ENCODE assay signal across 26 cellular contexts in the genomic region with DNA sequence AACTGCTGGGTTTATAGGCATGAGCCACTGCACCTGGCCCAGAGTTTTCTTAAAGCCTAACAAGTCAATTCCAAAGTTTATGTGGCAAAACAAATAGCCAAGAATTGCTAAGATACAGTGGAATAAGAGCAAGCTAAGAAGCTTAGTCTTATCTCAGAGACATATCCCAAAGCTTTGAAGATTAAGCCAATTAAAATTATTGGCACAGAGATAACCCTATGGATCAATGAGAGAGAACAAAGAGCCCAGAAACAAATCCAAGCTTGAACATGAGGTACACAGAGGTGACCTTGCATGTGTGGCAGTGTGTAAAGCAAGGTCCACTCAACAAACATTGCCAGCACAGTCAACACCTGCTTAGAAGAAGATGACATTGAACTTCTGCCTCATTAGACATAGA. TPM values are rescaled to one million over a fixed set of nuclear protein-coding genes. Genes with fewer than 3 reads are reported as not detected.
DNase-seq lines count a peak whose midpoint lies in the region; ATAC-seq, FAIRE-seq and TF ChIP-seq lines count a peak whose summit lies in the region.
"Had no signal": no experiment of that assay in that cellular context is flagged by ENCODE, and none has a peak within 500 bp of the region (broad histone marks: within the 10 kb centered on the region; RNA-seq: fewer than 3 reads in every experiment).

No MANE protein-coding gene starts in this region.

- H3K27me3 ChIP-seq in HepG2 (ENCODE audit: control insufficient read depth in 1 of 2, insufficient read depth in 2 of 2, low read length in 2 of 2) (peaks cover 0 to 12% of the 10 kb centered on the region in 2 experiments; a peak in 2 of 5 replicates), right lobe of liver (peaks cover 0 to 4% of the 10 kb centered on the region in 2 donors), small intestine (ENCODE audit: control insufficient read depth in 2 of 2, insufficient read depth in 2 of 2, low read length in 2 of 2) (no peaks in the 10 kb centered on the region)
- H3K27me3 ChIP-seq: BE2C; BLaER1 treated with 17β-estradiol and CSF1 and Interleukin-3, amounts not matched to agents 10 nM and 100 nM had no signal

- H3K9me3 ChIP-seq in HepG2 (ENCODE audit: low read length) (no peaks in the 10 kb centered on the region), right lobe of liver (no peaks in the 10 kb centered on the region), mucosa of descending colon (no peaks in the 10 kb centered on the region), small intestine (ENCODE audit: control insufficient read depth, low read depth) (no peaks in the 10 kb centered on the region)
- H3K9me3 ChIP-seq: BE2C; BLaER1 treated with 17β-estradiol and CSF1 and Interleukin-3, amounts not matched to agents 10 nM and 100 nM; HAP-1 had no signal

- POLR2A ChIA-PET in HepG2 (lab: Yijun Ruan, JAX) = no interaction called here

- TF ChIP-seq POLR2A in HepG2 (IDR thresholded peaks at IDR 0.05; ENCODE audit: insufficient read depth in 1 of 2, low read depth in 2 of 2, low read length in 2 of 2) = no peak
- no peak for TF ChIP-seq POLR2A in right lobe of liver (IDR thresholded peaks at IDR 0.05)

- no peaks in the 10 kb centered on the region for H3K36me3 ChIP-seq in HepG2 (replicated peaks in 1 of 2; ENCODE audit: control insufficient read depth in 1 of 2, insufficient read depth in 2 of 2, low read length in 2 of 2)
- H3K36me3 ChIP-seq in right lobe of liver = no peaks in the 10 kb centered on the region
- no peaks in the 10 kb centered on the region for H3K36me3 ChIP-seq in mucosa of descending colon (ENCODE audit: low read depth)
- H3K36me3 ChIP-seq in small intestine (ENCODE audit: control insufficient read depth in 2 of 2, insufficient read depth in 2 of 2, low read length in 2 of 2) = peaks cover 0 to 2% of the 10 kb centered on the region in 2 donors
- H3K36me3 ChIP-seq: BE2C; BLaER1 treated with 17β-estradiol and CSF1 and Interleukin-3, amounts not matched to agents 10 nM and 100 nM; HAP-1 had no signal

- DNase-seq in HepG2 (ENCODE audit: low spot score) = peak; percentile 15
- no peak for DNase-seq in right lobe of liver
- DNase-seq in mucosa of descending colon = no peak
- peak; percentile 68 for DNase-seq in small intestine
- no peak for DNase-seq in activated effector memory CD4-positive, alpha-beta T cell treated with Interleukin-2 at 50 U/mL for 16 hours
- no peak for DNase-seq in RPMI8226
- DNase-seq: 8988T; ACHN; AML-193; BE2C; CD4-positive, alpha-beta T cell; CD8-positive, alpha-beta memory T cell; DMS53; DMS79 treated with DMSO at 0.1 percent for 48 hours; GF-D8; GOT3; HFFc6 had no signal

- BruUV-seq in HepG2 (replicated peaks; lab: Mats Ljungman, UMichigan) = no TSS peak

- no peak for TF ChIP-seq RAD21 in HepG2 (CRISPR knock-in tag; IDR thresholded peaks at IDR 0.05)

- intact Hi-C loops in HepG2 (cut with micrococcal nuclease; ENCODE audit: unreplicated experiment) (no loop called here), right lobe of liver (cut with DNase I) (no loop called here), mucosa of descending colon (cut with DNase I, micrococcal nuclease) (loop anchor here in 1 of 2 donors (10.0 kb wide), 1 partner anchor 57 kb away; no protein-coding TSS in a partner anchor)

- no peaks in the 10 kb centered on the region for H4K20me1 ChIP-seq in HepG2 (ENCODE audit: insufficient read depth, low read length)
- H4K20me1 ChIP-seq: BLaER1 treated with 17β-estradiol and CSF1 and Interleukin-3, amounts not matched to agents 10 nM and 100 nM had no signal

- FAIRE-seq in HepG2 (lab: Jason Lieb, UNC) (no peak), small intestine (lab: Jason Lieb, UNC) (no peak)
- FAIRE-seq: A549, GM12891, GM18507, H54 had no signal

- CTCF ChIA-PET in HepG2 (lab: Yijun Ruan, JAX; ENCODE audit: low intra/inter-chr PET ratio, low total read pairs) = no interaction called here

- H3K4me1 ChIP-seq in HepG2 (ENCODE audit: insufficient read depth, low read length) = no peaks in the 10 kb centered on the region
- no peaks in the 10 kb centered on the region for H3K4me1 ChIP-seq in right lobe of liver
- H3K4me1 ChIP-seq in mucosa of descending colon (ENCODE audit: low read depth) = no peaks in the 10 kb centered on the region
- no peaks in the 10 kb centered on the region for H3K4me1 ChIP-seq in small intestine (ENCODE audit: control insufficient read depth in 2 of 2, insufficient read depth in 1 of 2, low read depth in 1 of 2, low read length in 1 of 2)
- H3K4me1 ChIP-seq: A549, BE2C, HAP-1 had no signal

- TF ChIP-seq CTCF in HepG2 (CRISPR knock-in tag; IDR thresholded peaks at IDR 0.05) (no peak), right lobe of liver (IDR thresholded peaks at IDR 0.05) (no peak), mucosa of descending colon (IDR thresholded peaks at IDR 0.05) (no peak)

- no peak for ATAC-seq in HepG2
- ATAC-seq in right lobe of liver = no peak
- peak; percentile 17 for ATAC-seq in mucosa of descending colon
- ATAC-seq: A549 had no signal

- H3K27ac ChIP-seq in HepG2 (ENCODE audit: extremely low read length, insufficient read depth, low read length) = no peak overlapping the region
- no peak overlapping the region for H3K27ac ChIP-seq in right lobe of liver
- H3K27ac ChIP-seq in small intestine (ENCODE audit: low read depth in 1 of 2, low read length in 1 of 2) = no peak overlapping the region
- H3K27ac ChIP-seq: A549; BLaER1 treated with 17β-estradiol and CSF1 and Interleukin-3, amounts not matched to agents 10 nM and 100 nM had no signal

- in situ Hi-C loops in HepG2 (cut with HindIII; ENCODE audit: extremely low pct_ligation_motif_present, low pct_unique_long_range_greater_than_20kb) = no loop called here

- no peak overlapping the region for H3K4me2 ChIP-seq in HepG2 (ENCODE audit: low read depth, low read length)
- H3K4me2 ChIP-seq: A549; BLaER1 treated with 17β-estradiol and CSF1 and Interleukin-3, amounts not matched to agents 10 nM and 100 nM had no signal

- TF ChIP-seq EP300 in HepG2 (IDR thresholded peaks at IDR 0.05; ENCODE audit: low read depth in 2 of 2, low read length in 2 of 2) (peak in 1 of 2 experiments; percentile 21; a peak in 1 of 4 replicates), HepG2 (CRISPR knock-in tag; IDR thresholded peaks at IDR 0.05; ENCODE audit: borderline replicate concordance) (no peak)

- H3K9ac ChIP-seq in HepG2 (ENCODE audit: insufficient read depth, low read depth, low read length) = no peak overlapping the region
- H3K9ac ChIP-seq: BLaER1 treated with 17β-estradiol and CSF1 and Interleukin-3, amounts not matched to agents 10 nM and 100 nM had no signal

- H3K4me3 ChIP-seq in HepG2 (replicated peaks in 1 of 3; ENCODE audit: insufficient read depth in 1 of 3, low read depth in 2 of 3, low read length in 3 of 3) = no peak overlapping the region
- no peak overlapping the region for H3K4me3 ChIP-seq in right lobe of liver
- H3K4me3 ChIP-seq in mucosa of descending colon = no peak overlapping the region
- H3K4me3 ChIP-seq in small intestine (ENCODE audit: low read depth in 1 of 2, low read length in 2 of 2) = no peak overlapping the region
- H3K4me3 ChIP-seq: A549; BLaER1 treated with 17β-estradiol and CSF1 and Interleukin-3, amounts not matched to agents 10 nM and 100 nM; HAP-1 had no signal

- H2AFZ ChIP-seq in HepG2 (ENCODE audit: low read length) = no peak overlapping the region

- no peaks in the 10 kb centered on the region for H3K79me2 ChIP-seq in HepG2 (ENCODE audit: insufficient read depth, low read length)

RNA-seq across cellular contexts. Expression of a gene that starts 13.3 kb away (rescaled TPM):
- total RNA-seq in HepG2 (2016; rRNA removed; fragmentation: Illumina TruSeq; extraction: Trizol) (not detected in 2 replicates), right lobe of liver (not detected), mucosa of descending colon (10 to 100 TPM; 38.4 to 62.2 (median 46.5) TPM)
- not detected in 2 replicates for total RNA-seq in HepG2 (2016; cell fraction: cytosol; rRNA removed; fragmentation: Illumina TruSeq; extraction: Trizol; ENCODE audit: low read depth)
- not detected in 2 replicates for total RNA-seq in HepG2 (2016; cell fraction: insoluble cytoplasmic fraction; rRNA removed; fragmentation: Illumina TruSeq; extraction: Trizol)
- not detected in 2 replicates for total RNA-seq in HepG2 (2016; cell fraction: membrane; rRNA removed; fragmentation: Illumina TruSeq; extraction: Trizol)
- not detected in 2 replicates for total RNA-seq in HepG2 (2016; cell fraction: nucleus; rRNA removed; fragmentation: Illumina TruSeq; extraction: Trizol)
- polyA plus RNA-seq in HepG2 (2011; rRNA removed) (not detected in 2 replicates), small intestine (100 to 1,000 TPM in 1 of 3 donors, 10 to 100 TPM in 2; 35.6 to 121 (median 83.2) TPM)
- not detected in 2 replicates for polyA plus RNA-seq in HepG2 (2011; cell fraction: cytosol; rRNA removed)
- not detected in 2 replicates for polyA plus RNA-seq in HepG2 (2011; cell fraction: nucleus; rRNA removed)
- not detected in 2 replicates for polyA plus RNA-seq in HepG2 (2012)
- not detected in 2 replicates for polyA plus RNA-seq in HepG2 (2016; cell fraction: cytosol; fragmentation: Illumina TruSeq; extraction: Trizol; ENCODE audit: low read depth)
- polyA plus RNA-seq in HepG2 (2016; cell fraction: insoluble cytoplasmic fraction; fragmentation: Illumina TruSeq; extraction: Trizol; ENCODE audit: low read depth) = not detected in 2 replicates
- polyA plus RNA-seq in HepG2 (2016; cell fraction: membrane; fragmentation: Illumina TruSeq; extraction: Trizol; ENCODE audit: low read depth) = not detected in 2 replicates
- not detected in 2 replicates for polyA plus RNA-seq in HepG2 (2016; cell fraction: nucleus; fragmentation: Illumina TruSeq; extraction: Trizol; ENCODE audit: insufficient read depth, low read depth)
- polyA minus RNA-seq in HepG2 (2011; rRNA and poly(A)+ RNA removed; ENCODE audit: low replicate concordance) = not detected in 2 replicates
- not detected in 2 replicates for polyA minus RNA-seq in HepG2 (2011; cell fraction: cytosol; rRNA and poly(A)+ RNA removed)
- not detected in 2 replicates for polyA minus RNA-seq in HepG2 (2011; cell fraction: nucleus; rRNA and poly(A)+ RNA removed)
- total RNA-seq: CD4-positive, alpha-beta T cell; CD8-positive, alpha-beta memory T cell; Daoy; G401; HFFc6 had no signal
- polyA plus RNA-seq: A549; CD8-positive, alpha-beta memory T cell had no signal

RNA-seq across cellular contexts. Expression of a gene that starts 38.1 kb away (rescaled TPM):
- total RNA-seq in HepG2 (2016; rRNA removed; fragmentation: Illumina TruSeq; extraction: Trizol) (0.13 TPM in 1 of 2 replicates, not detected in the other), right lobe of liver (10 to 100 TPM in 1 of 6 experiments, 1 to 10 TPM in 5; 5.3 to 11.6 (median 7.8) TPM), mucosa of descending colon (10 to 100 TPM in 1 of 3 donors, 1 to 10 TPM in 2; 1.2 to 12.7 (median 3.2) TPM)
- 1.1 and 2.7 TPM in 2 replicates for total RNA-seq in HepG2 (2016; cell fraction: cytosol; rRNA removed; fragmentation: Illumina TruSeq; extraction: Trizol; ENCODE audit: low read depth)
- 0.09 TPM in 1 of 2 replicates, not detected in the other for total RNA-seq in HepG2 (2016; cell fraction: insoluble cytoplasmic fraction; rRNA removed; fragmentation: Illumina TruSeq; extraction: Trizol)
- not detected in 2 replicates for total RNA-seq in HepG2 (2016; cell fraction: membrane; rRNA removed; fragmentation: Illumina TruSeq; extraction: Trizol)
- total RNA-seq in HepG2 (2016; cell fraction: nucleus; rRNA removed; fragmentation: Illumina TruSeq; extraction: Trizol) = not detected in 2 replicates
- polyA plus RNA-seq in HepG2 (2011; rRNA removed) (not detected in 2 replicates), small intestine (1 to 10 TPM in 1 of 3 donors, under 1 TPM in 2; 0.27 to 4.5 (median 0.89) TPM)
- polyA plus RNA-seq in HepG2 (2011; cell fraction: cytosol; rRNA removed) = not detected in 2 replicates
- not detected in 2 replicates for polyA plus RNA-seq in HepG2 (2011; cell fraction: nucleus; rRNA removed)
- not detected in 2 replicates for polyA plus RNA-seq in HepG2 (2012)
- polyA plus RNA-seq in HepG2 (2016; cell fraction: cytosol; fragmentation: Illumina TruSeq; extraction: Trizol; ENCODE audit: low read depth) = not detected in 2 replicates
- not detected in 2 replicates for polyA plus RNA-seq in HepG2 (2016; cell fraction: insoluble cytoplasmic fraction; fragmentation: Illumina TruSeq; extraction: Trizol; ENCODE audit: low read depth)
- polyA plus RNA-seq in HepG2 (2016; cell fraction: membrane; fragmentation: Illumina TruSeq; extraction: Trizol; ENCODE audit: low read depth) = not detected in 2 replicates
- polyA plus RNA-seq in HepG2 (2016; cell fraction: nucleus; fragmentation: Illumina TruSeq; extraction: Trizol; ENCODE audit: insufficient read depth, low read depth) = not detected in 2 replicates
- polyA minus RNA-seq in HepG2 (2011; rRNA and poly(A)+ RNA removed; ENCODE audit: low replicate concordance) = not detected in 2 replicates
- polyA minus RNA-seq in HepG2 (2011; cell fraction: cytosol; rRNA and poly(A)+ RNA removed) = not detected in 2 replicates
- not detected in 2 replicates for polyA minus RNA-seq in HepG2 (2011; cell fraction: nucleus; rRNA and poly(A)+ RNA removed)
- total RNA-seq: CD4-positive, alpha-beta T cell; CD8-positive, alpha-beta memory T cell; HFFc6 had no signal
- polyA plus RNA-seq: CD14-positive monocyte; CD8-positive, alpha-beta memory T cell had no signal

Comparison
In these comparisons a context has a peak if more than half of its experiments do, and no peak if none do; other contexts are left out.
1. DNase-seq: peak in HepG2 (single experiment) and small intestine (single experiment); none in right lobe of liver (0 of 3), mucosa of descending colon (0 of 3), activated effector memory CD4-positive, alpha-beta T cell treated with Interleukin-2 at 50 U/mL for 16 hours (single experiment) and RPMI8226 (single experiment).
2. RNA of a gene that starts 13.3 kb away (total RNA-seq): 38.4 to 62.2 TPM in mucosa of descending colon; not detected in HepG2 and not detected in right lobe of liver; every median in the first group is over 10 times any median in the second.